10 cellular contexts compared by ENCODE assay signal in genomic region chr18:22667616-22668422, GRCh38.
DNase-seq lines count a peak whose midpoint lies in the region; ATAC-seq, FAIRE-seq and TF ChIP-seq lines count a peak whose summit lies in the region.
"Had no signal": no experiment of that assay in that cellular context is flagged by ENCODE, and none has a peak within 500 bp of the region (broad histone marks: within the 10 kb centered on the region; RNA-seq: fewer than 3 reads in every experiment).

No MANE protein-coding gene starts in this region.

- DNase-seq in HPDE6-E6E7 (ENCODE audit: extremely low spot score) = peak; percentile 65
- DNase-seq in bronchial epithelial cell (ENCODE audit: low read depth) = peak; percentile 88
- peak; percentile 62 for DNase-seq in skeletal muscle cell (ENCODE audit: low read depth)
- no peak for DNase-seq in NCI-H2196 (lab: John Stamatoyannopoulos, UW; ENCODE audit: unreplicated experiment)
- no peak for DNase-seq in COLO668 (lab: John Stamatoyannopoulos, UW; ENCODE audit: unreplicated experiment)
- DNase-seq in natural killer cell treated with Interleukin-12 subunit alpha and Interleukin-12 subunit beta and Interleukin-15 and Interleukin-18, amount 100 ng/mL, for 72 hours (ENCODE audit: low spot score) = no peak
- no peak for DNase-seq in CD8-positive, alpha-beta T cell
- DNase-seq: activated gamma-delta T cell, hypothalamus had no signal

- H3K4me3 ChIP-seq in bronchial epithelial cell (ENCODE audit: low read depth, low read length) (no peak overlapping the region), skeletal muscle cell (ENCODE audit: low read depth, low read length) (no peak overlapping the region)
- H3K4me3 ChIP-seq in CD8-positive, alpha-beta T cell (ENCODE audit: low read depth, low read length) = no peak overlapping the region

- no peak overlapping the region for H3K27ac Mint-ChIP-seq in natural killer cell treated with Interleukin-12 subunit alpha and Interleukin-12 subunit beta and Interleukin-15 and Interleukin-18, amount 100 ng/mL, for 72 hours
- H3K27ac Mint-ChIP-seq in CD8-positive, alpha-beta T cell = no peak overlapping the region

- H3K27me3 Mint-ChIP-seq in natural killer cell treated with Interleukin-12 subunit alpha and Interleukin-12 subunit beta and Interleukin-15 and Interleukin-18, amount 100 ng/mL, for 72 hours = peaks cover 12 to 39% of the 10 kb centered on the region in 2 donors
- H3K27me3 Mint-ChIP-seq in CD8-positive, alpha-beta T cell (ENCODE audit: low read depth) = peaks cover 4% of the 10 kb centered on the region

- no peak overlapping the region for H3K27ac ChIP-seq in CD8-positive, alpha-beta T cell (ENCODE audit: low read depth, low read length)

- H3K4me1 ChIP-seq in CD8-positive, alpha-beta T cell (ENCODE audit: insufficient read depth, low read length) = no peaks in the 10 kb centered on the region

- TF ChIP-seq CTCF in bronchial epithelial cell (IDR thresholded peaks at IDR 0.05; ENCODE audit: insufficient read depth, low read length, severe bottlenecking) = no peak
- no peak for TF ChIP-seq CTCF in CD8-positive, alpha-beta T cell (IDR thresholded peaks at IDR 0.05)

- H3K4me3 Mint-ChIP-seq in natural killer cell treated with Interleukin-12 subunit alpha and Interleukin-12 subunit beta and Interleukin-15 and Interleukin-18, amount 100 ng/mL, for 72 hours = no peak overlapping the region
- no peak overlapping the region for H3K4me3 Mint-ChIP-seq in CD8-positive, alpha-beta T cell

- peak; percentile 79 for ATAC-seq in GM18868 (IDR thresholded peaks at IDR 0.05; ENCODE audit: unreplicated experiment)
- ATAC-seq in natural killer cell treated with Interleukin-12 subunit alpha and Interleukin-12 subunit beta and Interleukin-15 and Interleukin-18, amount 100 ng/mL, for 72 hours = no peak
- ATAC-seq in CD8-positive, alpha-beta T cell = no peak

- H3K36me3 Mint-ChIP-seq in natural killer cell treated with Interleukin-12 subunit alpha and Interleukin-12 subunit beta and Interleukin-15 and Interleukin-18, amount 100 ng/mL, for 72 hours = peaks cover 12% of the 10 kb centered on the region
- no peaks in the 10 kb centered on the region for H3K36me3 Mint-ChIP-seq in CD8-positive, alpha-beta T cell

- H3K36me3 ChIP-seq in bronchial epithelial cell (ENCODE audit: control insufficient read depth, insufficient read depth, low read length) = no peaks in the 10 kb centered on the region
- no peaks in the 10 kb centered on the region for H3K36me3 ChIP-seq in CD8-positive, alpha-beta T cell (ENCODE audit: insufficient read depth, low read length)

- CTCF ChIA-PET in CD8-positive, alpha-beta T cell (lab: Charles Lee) = interaction anchor here (0.9 kb wide), 1 partner anchor 9 kb away, joined by 3 read pairs; no protein-coding TSS in a partner anchor

- peak; percentile 23 for FAIRE-seq in bronchial epithelial cell (lab: Jason Lieb, UNC)

- intact Hi-C loops in CD8-positive, alpha-beta T cell (cut with DNase I, micrococcal nuclease) = no loop called here

- H3K4me1 Mint-ChIP-seq in natural killer cell treated with Interleukin-12 subunit alpha and Interleukin-12 subunit beta and Interleukin-15 and Interleukin-18, amount 100 ng/mL, for 72 hours (ENCODE audit: low read depth in 2 of 2) = no peaks in the 10 kb centered on the region
- no peaks in the 10 kb centered on the region for H3K4me1 Mint-ChIP-seq in CD8-positive, alpha-beta T cell (ENCODE audit: low read depth)

- no peaks in the 10 kb centered on the region for H3K9me3 ChIP-seq in CD8-positive, alpha-beta T cell (ENCODE audit: low read length)

- no peaks in the 10 kb centered on the region for H3K27me3 ChIP-seq in bronchial epithelial cell (ENCODE audit: control insufficient read depth, insufficient read depth, low read length)
- H3K27me3 ChIP-seq in CD8-positive, alpha-beta T cell (ENCODE audit: insufficient read depth, low read length) = no peaks in the 10 kb centered on the region

- POLR2A ChIA-PET in CD8-positive, alpha-beta T cell (lab: Charles Lee) = no interaction called here

- H3K9me3 Mint-ChIP-seq in natural killer cell treated with Interleukin-12 subunit alpha and Interleukin-12 subunit beta and Interleukin-15 and Interleukin-18, amount 100 ng/mL, for 72 hours = peaks cover 9% of the 10 kb centered on the region
- H3K9me3 Mint-ChIP-seq in CD8-positive, alpha-beta T cell = peaks cover 23% of the 10 kb centered on the region

Comparison
In these comparisons a context has a peak if more than half of its experiments do, and no peak if none do; other contexts are left out.
1. DNase-seq: peak in HPDE6-E6E7 (single experiment), bronchial epithelial cell (single experiment) and skeletal muscle cell (single experiment); none in NCI-H2196 (single experiment), COLO668 (single experiment), natural killer cell treated with Interleukin-12 subunit alpha and Interleukin-12 subunit beta and Interleukin-15 and Interleukin-18, amount 100 ng/mL, for 72 hours (single experiment) and CD8-positive, alpha-beta T cell (0 of 7).